In the genomic region with DNA sequence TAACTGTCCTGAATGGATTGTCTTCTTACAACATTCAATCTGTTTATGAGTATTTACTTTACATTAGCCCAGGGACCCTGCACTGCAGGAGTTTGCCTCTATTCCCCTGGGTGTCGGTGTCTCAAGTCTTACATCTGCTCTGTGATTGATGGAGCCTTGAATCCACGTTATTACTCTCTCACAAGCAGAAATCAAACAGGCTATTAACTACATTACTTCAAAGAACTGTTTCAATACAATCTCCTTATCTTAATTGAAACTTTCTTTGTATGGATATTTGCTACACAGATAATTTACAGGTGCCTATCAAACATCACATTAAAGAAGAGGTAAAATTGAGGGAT, we compare ENCODE assay signal across 10 cellular contexts. TPM values are rescaled to one million over a fixed set of nuclear protein-coding genes. Genes with fewer than 3 reads are reported as not detected.
DNase-seq lines count a peak whose midpoint lies in the region; ATAC-seq, FAIRE-seq and TF ChIP-seq lines count a peak whose summit lies in the region.
"Had no signal": no experiment of that assay in that cellular context is flagged by ENCODE, and none has a peak within 500 bp of the region (broad histone marks: within the 10 kb centered on the region; RNA-seq: fewer than 3 reads in every experiment).

No MANE protein-coding gene starts in this region.

- H3K9ac ChIP-seq in mucosa of stomach (ENCODE audit: low read length): peak overlapping the region; percentile 20
- peak overlapping the region in 1 of 2 donors; percentile 32 for H3K9ac ChIP-seq in kidney (ENCODE audit: low read length in 2 of 2)

- TF ChIP-seq CTCF in RWPE2 (IDR thresholded peaks at IDR 0.05; ENCODE audit: poor library complexity, severe bottlenecking): no peak
- TF ChIP-seq CTCF in kidney (IDR thresholded peaks at IDR 0.05; ENCODE audit: borderline replicate concordance, extremely low read depth, insufficient read depth): no peak

- H3K9me3 ChIP-seq in CD8-positive, alpha-beta memory T cell (ENCODE audit: low read length): no peaks in the 10 kb centered on the region
- H3K9me3 ChIP-seq in KOPT-K1 (ENCODE audit: insufficient read depth, low read length, poor library complexity, severe bottlenecking): no peaks in the 10 kb centered on the region
- H3K9me3 ChIP-seq in RWPE2 (ENCODE audit: severe bottlenecking): no peaks in the 10 kb centered on the region
- no peaks in the 10 kb centered on the region for H3K9me3 ChIP-seq in mucosa of stomach (ENCODE audit: control insufficient read depth, low read length)
- no peaks in the 10 kb centered on the region for H3K9me3 ChIP-seq in kidney (ENCODE audit: control insufficient read depth in 1 of 2, low read length in 2 of 2)

- DNase-seq in CD8-positive, alpha-beta memory T cell: no peak
- no peak for DNase-seq in RWPE2 (ENCODE audit: low spot score)
- no peak for DNase-seq in kidney
- DNase-seq in kidney tubule cell (ENCODE audit: low spot score): no peak
- DNase-seq: stimulated activated CD4-positive, alpha-beta T cell treated with anti-CD3 and anti-CD28 coated beads, Interleukin-2, amount 100 ng/mL, for 48 hours had no signal

- no peak overlapping the region for H3K4me3 ChIP-seq in CD8-positive, alpha-beta memory T cell (ENCODE audit: low read length)
- H3K4me3 ChIP-seq in RWPE2 (ENCODE audit: severe bottlenecking) (no peak overlapping the region), mucosa of stomach (ENCODE audit: low read length) (no peak overlapping the region), kidney (ENCODE audit: low read length in 2 of 2) (no peak overlapping the region)

- H3K27ac Mint-ChIP-seq in CD8-positive, alpha-beta memory T cell: peak overlapping the region in 3 of 8 donors; percentile 25 to 96 (median 62)

- H3K27me3 Mint-ChIP-seq in CD8-positive, alpha-beta memory T cell: peaks cover 0 to 4% of the 10 kb centered on the region in 2 donors

- no peak overlapping the region for H3K27ac ChIP-seq in CD8-positive, alpha-beta memory T cell (ENCODE audit: low read depth, low read length)
- H3K27ac ChIP-seq in KOPT-K1 (ENCODE audit: low read depth, low read length, poor library complexity, severe bottlenecking) (peak overlapping the region; percentile 94), RWPE2 (ENCODE audit: poor library complexity, severe bottlenecking) (peak overlapping the region; percentile 96), kidney (ENCODE audit: low read depth in 2 of 2, low read length in 2 of 2) (no peak overlapping the region)

- CTCF ChIA-PET in CD8-positive, alpha-beta memory T cell (lab: Charles Lee): interaction anchor here (1.2 to 7.4 kb wide), 8 partner anchors 8 to 366 kb away, joined by 3 to 47 read pairs (median 8); no protein-coding TSS in a partner anchor

- H3K9me3 Mint-ChIP-seq in CD8-positive, alpha-beta memory T cell: no peaks in the 10 kb centered on the region

- ATAC-seq in RWPE2 (ENCODE audit: low read depth): no peak
- ATAC-seq in activated CD4-positive, CD25-positive, alpha-beta regulatory T cell treated with anti-CD3 and anti-CD28 coated beads, Interleukin-2, amount 50 U/mL, for 24 hours: no peak
- ATAC-seq in HG03095 (IDR thresholded peaks at IDR 0.05; ENCODE audit: unreplicated experiment): no peak

- no peak for FAIRE-seq in kidney (lab: Jason Lieb, UNC)
- FAIRE-seq: endometrium had no signal

- H3K4me1 Mint-ChIP-seq in CD8-positive, alpha-beta memory T cell: peaks cover 33 to 40% (median 37%) of the 10 kb centered on the region in 3 donors

- peaks cover 31% of the 10 kb centered on the region for H3K4me1 ChIP-seq in CD8-positive, alpha-beta memory T cell (ENCODE audit: insufficient read depth, low read length)
- H3K4me1 ChIP-seq in RWPE2 (ENCODE audit: insufficient read depth, poor library complexity, severe bottlenecking): peaks cover 21% of the 10 kb centered on the region
- H3K4me1 ChIP-seq in mucosa of stomach (ENCODE audit: control insufficient read depth, insufficient read depth, low read length): peaks cover 28% of the 10 kb centered on the region
- peaks cover 9 to 18% of the 10 kb centered on the region in 2 donors for H3K4me1 ChIP-seq in kidney (ENCODE audit: control insufficient read depth in 1 of 2, insufficient read depth in 1 of 2, low read depth in 1 of 2, low read length in 2 of 2)

- POLR2A ChIA-PET in CD8-positive, alpha-beta memory T cell (lab: Charles Lee): interaction anchor here (0.6 to 1.3 kb wide), 2 partner anchors 44 to 140 kb away, joined by 3 read pairs; no protein-coding TSS in a partner anchor

- H3K4me3 Mint-ChIP-seq in CD8-positive, alpha-beta memory T cell: peak overlapping the region in 5 of 7 donors; percentile 7 to 93 (median 30)

- no peaks in the 10 kb centered on the region for H3K27me3 ChIP-seq in CD8-positive, alpha-beta memory T cell (ENCODE audit: insufficient read depth, low read length, poor library complexity, severe bottlenecking)
- H3K27me3 ChIP-seq in RWPE2 (ENCODE audit: insufficient read depth, poor library complexity, severe bottlenecking): no peaks in the 10 kb centered on the region
- no peaks in the 10 kb centered on the region for H3K27me3 ChIP-seq in mucosa of stomach (ENCODE audit: control insufficient read depth, insufficient read depth, low read length)

- no peaks in the 10 kb centered on the region for H3K36me3 ChIP-seq in CD8-positive, alpha-beta memory T cell (ENCODE audit: insufficient read depth, low read length)
- H3K36me3 ChIP-seq in KOPT-K1 (ENCODE audit: insufficient read depth, low read length) (no peaks in the 10 kb centered on the region), RWPE2 (ENCODE audit: low read depth) (no peaks in the 10 kb centered on the region), mucosa of stomach (ENCODE audit: control insufficient read depth, insufficient read depth, low read length) (no peaks in the 10 kb centered on the region), kidney (ENCODE audit: control insufficient read depth in 1 of 2, insufficient read depth in 2 of 2, low read length in 2 of 2) (no peaks in the 10 kb centered on the region)

- intact Hi-C loops in kidney (cut with DNase I): no loop called here

- peaks cover 0 to 26% (median 0%) of the 10 kb centered on the region in 3 donors for H3K36me3 Mint-ChIP-seq in CD8-positive, alpha-beta memory T cell

RNA-seq across cellular contexts. Expression of a gene that starts 3.1 kb away (rescaled TPM):
- 10 to 100 TPM; 37.1 to 38.4 TPM for total RNA-seq in CD8-positive, alpha-beta memory T cell
- 48.7 TPM for polyA plus RNA-seq in CD8-positive, alpha-beta memory T cell
- 77.9 TPM for total RNA-seq in kidney
- polyA plus RNA-seq in kidney (ENCODE audit: insufficient read depth, low read depth, low replicate concordance): 8.6 TPM

Comparison
In these comparisons a context has a peak if more than half of its experiments do, and no peak if none do; other contexts are left out.
1. H3K27ac ChIP-seq: peak in KOPT-K1 (single experiment) and RWPE2 (single experiment); none in CD8-positive, alpha-beta memory T cell (single experiment) and kidney (0 of 2).